22 cellular contexts compared by ENCODE assay signal in genomic region chr15:69224383-69224782, GRCh38.
DNase-seq lines count a peak whose midpoint lies in the region; TF ChIP-seq lines count a peak whose summit lies in the region.
"Had no signal": no experiment of that assay in that cellular context is flagged by ENCODE, and none has a peak within 500 bp of the region (broad histone marks: within the 10 kb centered on the region; RNA-seq: fewer than 3 reads in every experiment).

No MANE protein-coding gene starts in this region.

- no peaks in the 10 kb centered on the region; the same call in none of the 2 replicates for H3K36me3 ChIP-seq in Caco-2 (ENCODE audit: control insufficient read depth, insufficient read depth, low read length)
- H3K36me3 ChIP-seq in NT2/D1 (ENCODE audit: insufficient read depth, insufficient read length, low read length), result no peaks in the 10 kb centered on the region

- CTCF ChIA-PET in Caco-2 (lab: Charles Lee), result interaction anchor here (0.7 kb wide), 1 partner anchor 64 kb away, joined by 5 read pairs; the partner anchor contains the start of gene GLCE

- H3K9me3 ChIP-seq in Caco-2, result peaks cover 3% of the 10 kb centered on the region; the same call in 1 of the 2 replicates
- no peaks in the 10 kb centered on the region for H3K9me3 ChIP-seq in NT2/D1 (ENCODE audit: insufficient read depth, low read length)

- H3K36me3 Mint-ChIP-seq in Caco-2 (ENCODE audit: insufficient read depth, unreplicated experiment), result peaks cover 11% of the 10 kb centered on the region

- H3K4me1 ChIP-seq in Caco-2 (peaks cover 16% of the 10 kb centered on the region; the same call in 1 of the 2 replicates), NT2/D1 (ENCODE audit: insufficient read depth, insufficient read length) (peaks cover 2% of the 10 kb centered on the region)
- H3K4me1 ChIP-seq: ascending aorta had no signal

- POLR2A ChIA-PET in Caco-2 (lab: Charles Lee), result no interaction called here

- H3K4me3 Mint-ChIP-seq in Caco-2 (ENCODE audit: unreplicated experiment), result no peak overlapping the region
- H3K4me3 Mint-ChIP-seq: activated CD4-positive, alpha-beta T cell treated with anti-CD3 and anti-CD28 coated beads, Interleukin-2, amount 10 ng/mL, durations not matched to agents 24 days and 14 days; CD4-positive, CD25-positive, alpha-beta regulatory T cell; immature natural killer cell had no signal

- H3K9me3 Mint-ChIP-seq in Caco-2 (ENCODE audit: unreplicated experiment), result peaks cover 10% of the 10 kb centered on the region

- H3K27ac Mint-ChIP-seq in Caco-2 (ENCODE audit: unreplicated experiment), result no peak overlapping the region
- H3K27ac Mint-ChIP-seq: activated CD4-positive, alpha-beta T cell treated with anti-CD3 and anti-CD28 coated beads, Interleukin-2, amount 10 ng/mL, durations not matched to agents 24 days and 14 days; CD4-positive, CD25-positive, alpha-beta regulatory T cell; immature natural killer cell had no signal

- no peak overlapping the region for H3K9ac ChIP-seq in NT2/D1 (ENCODE audit: insufficient read length, low read depth)

- no TSS peak for BruUV-seq in Caco-2 (replicated peaks; lab: Mats Ljungman, UMichigan)

- H3K4me3 ChIP-seq in Caco-2 (ENCODE audit: low read depth, low read length), result no peak overlapping the region
- H3K4me3 ChIP-seq in NT2/D1 (ENCODE audit: insufficient read length, low read depth), result no peak overlapping the region
- no peak overlapping the region for H3K4me3 ChIP-seq in fibroblast of pulmonary artery (replicated peaks; ENCODE audit: low read depth, low read length)
- H3K4me3 ChIP-seq: ascending aorta, coronary artery, gastrocnemius medialis had no signal

- H3K4me1 Mint-ChIP-seq in Caco-2 (ENCODE audit: low read depth, unreplicated experiment), result no peaks in the 10 kb centered on the region
- H3K4me1 Mint-ChIP-seq: activated CD4-positive, alpha-beta T cell treated with anti-CD3 and anti-CD28 coated beads, Interleukin-2, amount 10 ng/mL, durations not matched to agents 24 days and 14 days; immature natural killer cell had no signal

- peak; percentile 55 to 66 for DNase-seq in Caco-2
- DNase-seq in NT2/D1 (ENCODE audit: low read depth, low spot score), result peak; percentile 13
- peak; percentile 29 for DNase-seq in fibroblast of pulmonary artery (ENCODE audit: low read depth)
- DNase-seq in lung microvascular endothelial cell (ENCODE audit: low read depth in 2 of 2), result peak; percentile 2 to 23
- no peak for DNase-seq in GM13977 (ENCODE audit: low spot score)
- DNase-seq in Ammon's horn (ENCODE audit: low spot score), result no peak
- no peak for DNase-seq in SHP77 (lab: John Stamatoyannopoulos, UW)
- no peak for DNase-seq in SHP77 treated with DMSO at 0.1 percent for 48 hours (lab: John Stamatoyannopoulos, UW)
- DNase-seq: ACHN; activated CD4-positive, alpha-beta T cell treated with anti-CD3 and anti-CD28 coated beads, Interleukin-2, amount 10 ng/mL, durations not matched to agents 24 days and 14 days; activated naive CD4-positive, alpha-beta T cell; CD4-positive, CD25-positive, alpha-beta regulatory T cell; DND-41; immature natural killer cell; midbrain; NCI-H2081; NCI-H748 treated with DMSO at 0.1 percent for 48 hours; retina; stimulated activated naive CD8-positive, alpha-beta T cell treated with anti-CD3 and anti-CD28 coated beads, Interleukin-15, Interleukin-2, amounts not matched to agents 100 U/mL and 50 U/mL, for 24 hours had no signal

- TF ChIP-seq CTCF in Caco-2 (IDR thresholded peaks at IDR 0.05; ENCODE audit: insufficient read depth in 1 of 2, low read depth in 1 of 2, low read length in 1 of 2, severe bottlenecking in 1 of 2, unreplicated experiment in 1 of 2) (no peak), fibroblast of pulmonary artery (IDR thresholded peaks at IDR 0.05; ENCODE audit: low read length, missing control alignments) (no peak), GM13977 (IDR thresholded peaks at IDR 0.05; ENCODE audit: extremely low read depth, insufficient read depth, missing control alignments) (no peak)

- no peaks in the 10 kb centered on the region for H3K27me3 Mint-ChIP-seq in Caco-2 (ENCODE audit: insufficient read depth, unreplicated experiment)
- H3K27me3 Mint-ChIP-seq: CD4-positive, CD25-positive, alpha-beta regulatory T cell had no signal

- H3K27me3 ChIP-seq in Caco-2 (replicated peaks; ENCODE audit: control insufficient read depth, insufficient read depth, low read length), result no peaks in the 10 kb centered on the region
- no peaks in the 10 kb centered on the region for H3K27me3 ChIP-seq in NT2/D1 (ENCODE audit: insufficient read depth, insufficient read length)
- H3K27me3 ChIP-seq: ascending aorta, gastrocnemius medialis had no signal

- intact Hi-C loops in Caco-2 (cut with micrococcal nuclease; ENCODE audit: unreplicated experiment), result loop anchor here (1.0 to 2.0 kb wide), 2 partner anchors 23 to 64 kb away; partner anchors contain the start of gene GLCE

- in situ Hi-C loops in GM13977 (cut with MboI; ENCODE audit: low pct_unique_long_range_greater_than_20kb, low sequenced_read_pairs, unreplicated experiment), result no loop called here

Comparison
In these comparisons a context has a peak if more than half of its experiments do, and no peak if none do; other contexts are left out.
1. DNase-seq: peak in Caco-2 (2 of 2), NT2/D1 (single experiment), fibroblast of pulmonary artery (single experiment) and lung microvascular endothelial cell (2 of 2); none in GM13977 (single experiment), Ammon's horn (single experiment), SHP77 (0 of 2) and SHP77 treated with DMSO at 0.1 percent for 48 hours (single experiment).